ENCODE assay signal across 1 cellular context in genomic region chr3:125374996-125375941, GRCh38.
TF ChIP-seq lines count a peak whose summit lies in the region.

Gene ZNF148 (minus strand): TSS chr3:125375325. CDS start chr3:125313640, 61,685 bp downstream.

TF ChIP-seq in K562, 482 proteins besides CTCF, POLR2A, EP300 and RAD21 (continued from another document and continues in another):
- TF ChIP-seq ZNF449 (CRISPR knock-in tag; IDR thresholded peaks at IDR 0.05) (no peak), SMARCE1 (IDR thresholded peaks at IDR 0.05) (no peak), ZKSCAN1 (IDR thresholded peaks at IDR 0.05; ENCODE audit: low read depth, low read length) (0 out of 2 replicates have a peak, but pooled peaks have one; percentile 18), SMAD1 (IDR thresholded peaks at IDR 0.05; ENCODE audit: low read depth, low read length, partially characterized antibody) (peak; percentile 68), GTF2F1 (IDR thresholded peaks at IDR 0.05; ENCODE audit: low read depth, low read length) (0 out of 2 replicates have a peak, but pooled peaks have one; percentile 16), BCL6 (CRISPR knock-in tag; IDR thresholded peaks at IDR 0.05) (no peak), PML (IDR thresholded peaks at IDR 0.05; ENCODE audit: low read length) (peak; percentile 78), CREM (IDR thresholded peaks at IDR 0.05; ENCODE audit: low read depth) (peak; percentile 71), SMARCC2 (IDR thresholded peaks at IDR 0.05; ENCODE audit: low read depth) (no peak), ZNF609 (CRISPR knock-in tag; IDR thresholded peaks at IDR 0.05; ENCODE audit: borderline replicate concordance) (no peak), EZH2 (IDR thresholded peaks at IDR 0.05; ENCODE audit: borderline replicate concordance, low read depth, low read length) (no peak), E2F6 (IDR thresholded peaks at IDR 0.05; ENCODE audit: borderline replicate concordance in 1 of 2, extremely low read depth in 1 of 2, insufficient read depth in 1 of 2, insufficient read length in 1 of 2, low read depth in 1 of 2, low read length in 1 of 2, poor library complexity in 1 of 2, severe bottlenecking in 1 of 2) (peak; percentile 36 to 69), ZBTB33 (CRISPR knock-in tag; IDR thresholded peaks at IDR 0.05) (no peak), ELK3 (CRISPR knock-in tag; IDR thresholded peaks at IDR 0.05) (no peak), NR1H2 (CRISPR knock-in tag; IDR thresholded peaks at IDR 0.05) (no peak), ELF2 (CRISPR knock-in tag; IDR thresholded peaks at IDR 0.05) (peak; percentile 85), THAP12 (CRISPR knock-in tag; IDR thresholded peaks at IDR 0.05) (peak; percentile 99), MLX (CRISPR knock-in tag; conservative IDR thresholded peaks at IDR 0.05) (no peak), BRF1 (IDR thresholded peaks at IDR 0.05; ENCODE audit: borderline replicate concordance, extremely low read depth, insufficient read length) (no peak), KAT7 (CRISPR knock-in tag; IDR thresholded peaks at IDR 0.05; ENCODE audit: borderline replicate concordance) (0 out of 2 replicates have a peak, but pooled peaks have one; percentile 46), ZBTB43 (CRISPR knock-in tag; IDR thresholded peaks at IDR 0.05) (0 out of 2 replicates have a peak, but pooled peaks have one; percentile 69), SAFB (IDR thresholded peaks at IDR 0.05; ENCODE audit: borderline replicate concordance, low read depth, low read length) (peak; percentile 35; the same call in 1 of the 2 replicates), KDM4B (IDR thresholded peaks at IDR 0.05; ENCODE audit: borderline replicate concordance in 2 of 2, low read depth in 1 of 2) (peak in 1 of 2 experiments; percentile 83; a peak in 2 of 4 replicates), SMAD4 (CRISPR knock-in tag; conservative IDR thresholded peaks at IDR 0.05) (peak; percentile 99), SAP30 (IDR thresholded peaks at IDR 0.05; ENCODE audit: borderline replicate concordance, insufficient read depth, low read depth, low read length, poor library complexity, severe bottlenecking) (no peak), RBFOX2 (IDR thresholded peaks at IDR 0.05; ENCODE audit: low read depth, low read length) (peak; percentile 97), ZBTB40 (IDR thresholded peaks at IDR 0.05) (peak; percentile 55; the same call in 1 of the 2 replicates), ZBTB40 (CRISPR knock-in tag; IDR thresholded peaks at IDR 0.05) (no peak)
